In the genomic region with DNA sequence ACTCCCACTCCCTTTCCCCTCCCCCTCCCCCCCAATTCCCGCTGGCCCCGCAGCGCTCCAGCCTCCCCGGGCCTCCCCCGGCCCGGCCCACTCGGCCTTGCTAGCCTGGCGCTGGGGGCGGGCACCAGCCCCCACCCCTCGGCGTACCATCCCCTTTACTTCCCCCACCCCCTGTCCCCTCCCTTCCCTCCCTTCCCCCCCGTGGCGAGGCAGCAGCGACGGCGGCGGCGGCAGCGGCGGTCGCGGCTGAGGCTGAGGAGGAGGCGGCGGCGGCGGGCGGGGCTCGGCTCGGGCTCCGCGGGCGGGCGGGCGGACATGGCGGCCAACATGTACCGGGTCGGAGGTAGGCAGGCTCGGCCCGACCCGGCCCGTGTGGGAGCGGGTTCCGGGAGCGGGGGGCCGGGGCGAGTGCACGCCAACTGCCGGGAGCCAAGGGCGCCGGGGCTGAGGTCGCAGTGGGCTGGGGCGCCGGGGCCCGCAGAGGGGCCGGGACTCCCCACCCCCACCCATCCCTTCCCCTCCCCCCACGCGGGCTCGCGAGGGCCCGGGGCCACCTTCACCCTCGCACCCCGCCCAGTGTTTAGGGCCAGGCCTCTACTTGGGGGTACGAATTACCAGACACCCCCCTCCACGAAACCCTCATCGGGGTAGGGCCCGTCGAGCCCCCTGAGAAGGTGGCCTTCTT, we compare ENCODE assay signal across 8 cellular contexts. TPM values are rescaled to one million over a fixed set of nuclear protein-coding genes. Genes with fewer than 3 reads are reported as not detected.
DNase-seq lines count a peak whose midpoint lies in the region; ATAC-seq lines count a peak whose summit lies in the region.

A gene (plus strand): TSS at position 202 of the 685 bp plus-strand sequence. CDS start 114 bp downstream, at position 316.

- ATAC-seq in GM19035 (IDR thresholded peaks at IDR 0.05; ENCODE audit: unreplicated experiment) = peak; percentile 41
- ATAC-seq in activated CD4-positive, CD25-positive, alpha-beta regulatory T cell treated with anti-CD3 and anti-CD28 coated beads, Interleukin-2, amount 50 U/mL, for 24 hours = peak; percentile 72 to 73
- peak; percentile 84 for ATAC-seq in central memory CD8-positive, alpha-beta T cell (replicated peaks; ENCODE audit: extremely low read depth, poor library complexity, severe bottlenecking)

- no peaks in the 10 kb centered on the region for H3K27me3 ChIP-seq in layer of hippocampus (ENCODE audit: control insufficient read depth, insufficient read depth, low read length)

- in situ Hi-C loops in KBM-7 (cut with MboI; ENCODE audit: low pct_unique_long_range_greater_than_20kb, low sequenced_read_pairs) = no loop called here

- H3K27ac ChIP-seq in layer of hippocampus (ENCODE audit: low read depth, low read length) = peak within 1 kb of the TSS; percentile 77

- H3K4me3 Mint-ChIP-seq in central memory CD8-positive, alpha-beta T cell = peak within 1 kb of the TSS; percentile 85

- H3K27ac Mint-ChIP-seq in central memory CD8-positive, alpha-beta T cell (ENCODE audit: low read depth) = peak within 1 kb of the TSS; percentile 91

- H3K4me1 Mint-ChIP-seq in central memory CD8-positive, alpha-beta T cell = peaks cover 17% of the 10 kb centered on the region

- peaks cover 8% of the 10 kb centered on the region for H3K36me3 Mint-ChIP-seq in central memory CD8-positive, alpha-beta T cell (ENCODE audit: insufficient read depth)

- H3K27me3 Mint-ChIP-seq in central memory CD8-positive, alpha-beta T cell = no peaks in the 10 kb centered on the region

- no peaks in the 10 kb centered on the region for H3K9me3 Mint-ChIP-seq in central memory CD8-positive, alpha-beta T cell

- DNase-seq in A172 (ENCODE audit: low spot score) (no peak), KBM-7 (peak; percentile 12), SIG-M5 (lab: John Stamatoyannopoulos, UW) (no peak)
- peak; percentile 26 to 43 for DNase-seq in central memory CD8-positive, alpha-beta T cell (ENCODE audit: low spot score in 2 of 2)
- DNase-seq in stimulated activated CD4-positive, alpha-beta T cell treated with anti-CD3 and anti-CD28 coated beads, Interleukin-1b, Interleukin-23, amount 100 ng/mL, for 1 hour (ENCODE audit: low read depth in 2 of 2) = peak; percentile 7 to 46

RNA-seq across cellular contexts. Expression of the gene that starts here (rescaled TPM):
- 35.5 and 45.3 TPM in 2 replicates for total RNA-seq in A172 (2014; rRNA removed; shearing (Covaris generic))

Comparison
In these comparisons a context has a peak if more than half of its experiments do, and no peak if none do; other contexts are left out.
1. DNase-seq: peak in KBM-7 (single experiment), central memory CD8-positive, alpha-beta T cell (2 of 2) and stimulated activated CD4-positive, alpha-beta T cell treated with anti-CD3 and anti-CD28 coated beads, Interleukin-1b, Interleukin-23, amount 100 ng/mL, for 1 hour (2 of 2); none in A172 (single experiment) and SIG-M5 (single experiment).
2. Peak in every context shown above with its lines, with median percentiles within 50 percentile points of each other: ATAC-seq.